ENCODE assay signal across 15 cellular contexts in the genomic region with DNA sequence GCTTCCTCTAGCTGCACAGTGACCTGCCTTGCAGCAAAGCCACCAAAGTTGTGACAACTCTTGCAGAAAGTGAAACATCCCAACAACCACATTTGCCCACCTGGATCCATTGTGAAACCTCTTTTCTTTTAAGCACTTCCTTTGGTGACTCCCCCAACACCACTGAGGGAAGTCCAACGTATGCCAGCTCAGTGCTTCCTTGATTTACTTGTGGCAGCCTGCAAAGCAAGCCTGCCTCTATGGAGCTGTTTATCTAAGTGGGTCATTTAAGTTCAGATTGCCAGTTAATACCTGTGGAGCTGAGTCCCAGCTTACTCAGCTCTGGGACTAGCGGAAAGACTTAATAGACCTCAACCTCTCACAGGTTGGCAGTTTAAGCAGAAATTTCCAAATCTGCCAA.
DNase-seq lines count a peak whose midpoint lies in the region; ATAC-seq and TF ChIP-seq lines count a peak whose summit lies in the region.
"Had no signal": no experiment of that assay in that cellular context is flagged by ENCODE, and none has a peak within 500 bp of the region (broad histone marks: within the 10 kb centered on the region; RNA-seq: fewer than 3 reads in every experiment).

No MANE protein-coding gene starts in this region.

- H3K79me1 ChIP-seq in mesendoderm (ENCODE audit: low read length) = no peaks in the 10 kb centered on the region

- H2BK5ac ChIP-seq in mesendoderm (ENCODE audit: low read length) = no peak overlapping the region

- ATAC-seq in sciatic nerve = no peak

- no peak overlapping the region for H2AK5ac ChIP-seq in mesendoderm (ENCODE audit: low read length)

- no peaks in the 10 kb centered on the region for H3F3A ChIP-seq in MM.1S (ENCODE audit: insufficient read depth, low read length)

- H3K4me2 ChIP-seq in MM.1S (ENCODE audit: low read depth, low read length) = no peak overlapping the region
- no peak overlapping the region for H3K4me2 ChIP-seq in mesendoderm (ENCODE audit: low read length)

- no peak overlapping the region for H2BK15ac ChIP-seq in mesendoderm (replicated peaks; ENCODE audit: low read depth)

- H3K9me3 ChIP-seq in MM.1S (replicated peaks; ENCODE audit: insufficient read depth, low read length) = no peaks in the 10 kb centered on the region
- no peaks in the 10 kb centered on the region for H3K9me3 ChIP-seq in stomach
- H3K9me3 ChIP-seq: HAP-1 had no signal

- TF ChIP-seq EP300 in stomach (IDR thresholded peaks at IDR 0.05) = no peak

- no peak overlapping the region for H3K9ac ChIP-seq in MM.1S (ENCODE audit: low read length)
- H3K9ac ChIP-seq in mesendoderm (ENCODE audit: low read length) = no peak overlapping the region

- no peak overlapping the region for H4K5ac ChIP-seq in mesendoderm (ENCODE audit: low read length)

- peaks cover 10% of the 10 kb centered on the region for H3K4me1 ChIP-seq in MM.1S (ENCODE audit: low read length)
- peaks cover 8% of the 10 kb centered on the region for H3K4me1 ChIP-seq in mesendoderm (ENCODE audit: control insufficient read depth, low read depth, low read length)
- no peaks in the 10 kb centered on the region for H3K4me1 ChIP-seq in stomach
- H3K4me1 ChIP-seq: HAP-1 had no signal

- no peaks in the 10 kb centered on the region for H4K20me1 ChIP-seq in MM.1S (ENCODE audit: insufficient read depth, low read length)

- H3K36me3 ChIP-seq in MM.1S (replicated peaks; ENCODE audit: insufficient read depth, low read length) (no peaks in the 10 kb centered on the region), mesendoderm (ENCODE audit: control insufficient read depth, insufficient read depth, low read length) (no peaks in the 10 kb centered on the region), stomach (no peaks in the 10 kb centered on the region)
- H3K36me3 ChIP-seq: HAP-1 had no signal

- no peak overlapping the region for H3K4ac ChIP-seq in mesendoderm (ENCODE audit: low read depth, low read length)

- DNase-seq in HL-60 (ENCODE audit: low read depth in 1 of 2, low spot score in 1 of 2) (peak; percentile 68 to 85), MM.1S (peak; percentile 14), NOMO-1 (lab: John Stamatoyannopoulos, UW; ENCODE audit: unreplicated experiment in 2 of 2) (peak; percentile 6 to 26), mesendoderm (peak; percentile 52), stomach (no peak), sciatic nerve (ENCODE audit: low spot score) (no peak), retina (no peak)
- DNase-seq: CD4-positive, alpha-beta memory T cell; Karpas-422; NCI-H1048; NCI-H1694; NCI-H2171; NCI-H524; SHP77 treated with DMSO at 0.1 percent for 48 hours had no signal

- peak overlapping the region; percentile 71 for H3K27ac ChIP-seq in HL-60 (replicated peaks)
- no peak overlapping the region for H3K27ac ChIP-seq in MM.1S (ENCODE audit: low read length)
- no peak overlapping the region for H3K27ac ChIP-seq in mesendoderm (ENCODE audit: low read depth, low read length)
- H3K27ac ChIP-seq in stomach = no peak overlapping the region

- H3K27me3 ChIP-seq in HL-60 (ENCODE audit: insufficient read depth, poor library complexity, severe bottlenecking) (no peaks in the 10 kb centered on the region), MM.1S (replicated peaks; ENCODE audit: insufficient read depth, low read length) (no peaks in the 10 kb centered on the region), mesendoderm (ENCODE audit: insufficient read depth, low read length, poor library complexity) (no peaks in the 10 kb centered on the region), stomach (no peaks in the 10 kb centered on the region)

- H3K18ac ChIP-seq in mesendoderm (ENCODE audit: low read length) = no peak overlapping the region

- H3K4me3 ChIP-seq in HL-60 (replicated peaks; ENCODE audit: insufficient read depth, low read length) (no peak overlapping the region), MM.1S (ENCODE audit: low read length) (no peak overlapping the region), mesendoderm (ENCODE audit: low read length) (no peak overlapping the region), stomach (no peak overlapping the region)
- H3K4me3 ChIP-seq: HAP-1 had no signal

- no peak for TF ChIP-seq POLR2A in stomach (IDR thresholded peaks at IDR 0.05)

- no peak overlapping the region for H4K8ac ChIP-seq in mesendoderm (ENCODE audit: low read depth, low read length)

- no peak overlapping the region for H2AFZ ChIP-seq in MM.1S (ENCODE audit: low read length)

- H3K23ac ChIP-seq in mesendoderm (ENCODE audit: low read length) = no peak overlapping the region

- H3K79me2 ChIP-seq in MM.1S (ENCODE audit: low read length) = no peaks in the 10 kb centered on the region
- H3K79me2 ChIP-seq in mesendoderm (ENCODE audit: control insufficient read depth, insufficient read depth, low read length) = no peaks in the 10 kb centered on the region

- TF ChIP-seq CTCF in HL-60 (IDR thresholded peaks at IDR 0.05; ENCODE audit: insufficient read depth, low read length) (no peak), MM.1S (IDR thresholded peaks at IDR 0.05; ENCODE audit: low read length) (no peak), stomach (IDR thresholded peaks at IDR 0.05) (no peak)

- no peak overlapping the region for H3K56ac ChIP-seq in mesendoderm (ENCODE audit: low read length)

- H3K9me2 ChIP-seq in MM.1S (replicated peaks; ENCODE audit: insufficient read depth, low read length) = no peaks in the 10 kb centered on the region

- WGBS in mesendoderm (ENCODE audit: extremely low coverage, insufficient coverage, low lambda C conversion rate) = no CpG with 5 or more reads among the region's 2 CpGs
- 26 to 55% (median 29%) methylated on average over 2 of the region's 2 CpGs for WGBS in stomach, 5 donors

- intact Hi-C loops in stomach (cut with DNase I; ENCODE audit: low total_unique reads) = no loop called here
- intact Hi-C loops in sciatic nerve (cut with DNase I) = no loop called here

- no peak overlapping the region for H2BK120ac ChIP-seq in mesendoderm (ENCODE audit: low read depth, low read length)

Comparison
In these comparisons a context has a peak if more than half of its experiments do, and no peak if none do; other contexts are left out.
1. DNase-seq: peak in HL-60 (2 of 2), MM.1S (single experiment), NOMO-1 (2 of 2) and mesendoderm (single experiment); none in stomach (single experiment), sciatic nerve (single experiment) and retina (single experiment).